22 cellular contexts compared by ENCODE assay signal in genomic region chr9:3032898-3033297, GRCh38.
DNase-seq lines count a peak whose midpoint lies in the region; ATAC-seq and TF ChIP-seq lines count a peak whose summit lies in the region.
"Had no signal": no experiment of that assay in that cellular context is flagged by ENCODE, and none has a peak within 500 bp of the region (broad histone marks: within the 10 kb centered on the region; RNA-seq: fewer than 3 reads in every experiment).

No MANE protein-coding gene starts in this region.

- TF ChIP-seq CTCF in GM12865 (IDR thresholded peaks at IDR 0.05; ENCODE audit: insufficient read depth, low read depth, low read length, missing control alignments) = no peak

- H3K4me3 ChIP-seq in GM12865 (ENCODE audit: low read depth, low read length) = no peak overlapping the region
- H3K4me3 ChIP-seq: K562, left lung, prostate gland, skin epidermis, upper lobe of right lung had no signal

- DNase-seq in GM12865 (ENCODE audit: low read depth) (peak; percentile 44), NCI-H1930 (lab: John Stamatoyannopoulos, UW) (no peak), CD1c-positive myeloid dendritic cell (ENCODE audit: extremely low spot score) (no peak), NCI-H1417 (lab: John Stamatoyannopoulos, UW) (no peak)
- DNase-seq: BE2C; endodermal cell; glutamatergic neuron; H7; left lung; MV-4-11; NCI-H2081; NCI-H510A; stimulated activated CD4-positive, alpha-beta T cell treated with anti-CD3 and anti-CD28 coated beads, Interleukin-4, amount 100 ng/mL, for 1 hour; T1000; upper lobe of right lung had no signal

- ATAC-seq in GM19025 (IDR thresholded peaks at IDR 0.05; ENCODE audit: low read depth, unreplicated experiment) = peak; percentile 82
- ATAC-seq in HG02798 (IDR thresholded peaks at IDR 0.05; ENCODE audit: poor library complexity, unreplicated experiment) = peak; percentile 73
- peak; percentile 82 for ATAC-seq in HG03442 (IDR thresholded peaks at IDR 0.05; ENCODE audit: unreplicated experiment)
- no peak for ATAC-seq in GM19463 (IDR thresholded peaks at IDR 0.05; ENCODE audit: unreplicated experiment)
- ATAC-seq: K562, left lung, upper lobe of right lung had no signal
